In genomic region chr1:8966606-8967005, GRCh38 we compare ENCODE assay signal across 1 cellular context.
TF ChIP-seq lines count a peak whose summit lies in the region.

No MANE protein-coding gene starts in this region.

TF ChIP-seq in IMR-90, 13 proteins besides CTCF, POLR2A, EP300 and RAD21:
- TF ChIP-seq MAZ (IDR thresholded peaks at IDR 0.05; ENCODE audit: borderline replicate concordance, low read depth, low read length) (no peak), NFE2L2 (IDR thresholded peaks at IDR 0.05; ENCODE audit: low read depth, low read length) (no peak), RFX5 (IDR thresholded peaks at IDR 0.05; ENCODE audit: low read depth, low read length) (no peak)
- TF ChIP-seq, protein P1, sequence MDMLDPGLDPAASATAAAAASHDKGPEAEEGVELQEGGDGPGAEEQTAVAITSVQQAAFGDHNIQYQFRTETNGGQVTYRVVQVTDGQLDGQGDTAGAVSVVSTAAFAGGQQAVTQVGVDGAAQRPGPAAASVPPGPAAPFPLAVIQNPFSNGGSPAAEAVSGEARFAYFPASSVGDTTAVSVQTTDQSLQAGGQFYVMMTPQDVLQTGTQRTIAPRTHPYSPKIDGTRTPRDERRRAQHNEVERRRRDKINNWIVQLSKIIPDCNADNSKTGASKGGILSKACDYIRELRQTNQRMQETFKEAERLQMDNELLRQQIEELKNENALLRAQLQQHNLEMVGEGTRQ (IDR thresholded peaks at IDR 0.05; ENCODE audit: low read depth, low read length): no peak
TF ChIP-seq in IMR-90: peak in this region for 0.
